Comparison of ENCODE assay signal across 35 cellular contexts in the genomic region with DNA sequence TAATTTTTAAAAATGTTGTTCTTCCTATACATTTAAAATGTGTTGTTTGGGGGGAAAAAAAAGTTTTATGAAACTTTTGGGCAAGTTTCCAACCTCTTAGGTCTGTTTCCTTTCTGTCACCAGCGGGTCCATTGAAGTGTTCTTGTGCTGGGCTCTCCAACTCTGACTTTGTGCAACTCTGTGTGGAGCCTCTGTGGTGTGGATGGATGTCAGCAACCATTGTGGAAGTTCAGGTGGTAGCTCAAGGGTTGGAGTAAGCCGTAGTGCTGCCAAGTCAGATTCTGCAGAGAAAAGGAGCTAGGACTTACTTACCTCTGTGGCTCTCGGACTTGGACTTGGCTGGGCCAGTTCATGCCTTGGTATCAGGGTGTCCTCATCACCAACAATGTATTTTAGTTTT.
"Had no signal": no experiment of that assay in that cellular context is flagged by ENCODE, and none has a peak within 500 bp of the region (broad histone marks: within the 10 kb centered on the region; RNA-seq: fewer than 3 reads in every experiment).

No MANE protein-coding gene starts in this region.

- H3K27me3 ChIP-seq: brain microvascular endothelial cell, Peyer's patch, SJSA1 had no signal

- H3K9me3 Mint-ChIP-seq: activated CD4-positive, alpha-beta T cell treated with anti-CD3 and anti-CD28 coated beads, Interleukin-2, amount 10 ng/mL, durations not matched to agents 24 days and 14 days; activated CD8-positive, alpha-beta T cell treated with anti-CD3 and anti-CD28 coated beads for 36 hours; activated naive CD8-positive, alpha-beta T cell treated with anti-CD3 and anti-CD28 coated beads for 36 hours; activated T-cell treated with anti-CD3 and anti-CD28 coated beads, Interleukin-2, amount 50 U/mL, for 72 hours; activated T-helper 17 cell treated with anti-CD3 and anti-CD28 coated beads, Interleukin-2, amount 50 U/mL, for 72 hours had no signal

- H3K4me1 ChIP-seq: Peyer's patch, SJSA1 had no signal

- H3K4me3 ChIP-seq: Peyer's patch, SJSA1 had no signal

- H3K4me3 Mint-ChIP-seq: activated CD4-positive, alpha-beta T cell treated with anti-CD3 and anti-CD28 coated beads, Interleukin-2, amount 10 ng/mL, durations not matched to agents 24 days and 14 days; activated CD8-positive, alpha-beta T cell treated with anti-CD3 and anti-CD28 coated beads for 36 hours; activated naive CD8-positive, alpha-beta T cell treated with anti-CD3 and anti-CD28 coated beads for 36 hours; activated T-cell treated with anti-CD3 and anti-CD28 coated beads, Interleukin-2, amount 50 U/mL, for 72 hours; activated T-helper 17 cell treated with anti-CD3 and anti-CD28 coated beads, Interleukin-2, amount 50 U/mL, for 72 hours had no signal

- DNase-seq: activated CD4-positive, alpha-beta T cell treated with anti-CD3 and anti-CD28 coated beads, Interleukin-2, amount 10 ng/mL, durations not matched to agents 24 days and 14 days; activated CD4-positive, alpha-beta T cell treated with anti-CD3 and anti-CD28 coated beads, Interleukin-2, amount 50 U/mL, for 4 hours; activated CD4-positive, CD25-positive, alpha-beta regulatory T cell; activated CD8-positive, alpha-beta T cell treated with anti-CD3 and anti-CD28 coated beads for 36 hours; activated effector memory CD4-positive, alpha-beta T cell treated with anti-CD3 and anti-CD28 coated beads, Interleukin-2, amount 50 U/mL, for 16 hours; activated naive CD4-positive, alpha-beta T cell; activated naive CD4-positive, alpha-beta T cell treated with anti-CD3 and anti-CD28 coated beads, Interleukin-2, amount 50 U/mL, for 16 hours; activated naive CD8-positive, alpha-beta T cell treated with anti-CD3 and anti-CD28 coated beads for 36 hours; activated T-cell treated with anti-CD3 and anti-CD28 coated beads, Interleukin-2, amount 50 U/mL, for 1 hour; activated T-cell treated with anti-CD3 and anti-CD28 coated beads, Interleukin-2, amount 50 U/mL, for 72 hours; amniotic stem cell; aorta; brain microvascular endothelial cell; MM.1S; MV-4-11; NCI-H1092; NCI-H1436 treated with DMSO at 0.1 percent for 48 hours; NCI-H1694 treated with DMSO at 0.1 percent for 48 hours; NCI-H2029; NCI-H2171; NCI-H510A; NCI-H526; NCI-H748 treated with DMSO at 0.1 percent for 48 hours; NK-92 treated with Interleukin-12 subunit alpha and Interleukin-12 subunit beta, amount 100 ng/mL, for 24 hours; PC-3; Peyer's patch; RPMI8226; SHP77 treated with DMSO at 0.1 percent for 48 hours; SK-N-SH; T-helper 2 cell; T-helper 9 cell had no signal

- H3K9me3 ChIP-seq: Peyer's patch, SJSA1, SK-N-SH had no signal

- H3K27ac Mint-ChIP-seq: activated CD4-positive, alpha-beta T cell treated with anti-CD3 and anti-CD28 coated beads, Interleukin-2, amount 10 ng/mL, durations not matched to agents 24 days and 14 days; activated CD8-positive, alpha-beta T cell treated with anti-CD3 and anti-CD28 coated beads for 36 hours; activated naive CD8-positive, alpha-beta T cell treated with anti-CD3 and anti-CD28 coated beads for 36 hours; activated T-cell treated with anti-CD3 and anti-CD28 coated beads, Interleukin-2, amount 50 U/mL, for 72 hours; activated T-helper 17 cell treated with anti-CD3 and anti-CD28 coated beads, Interleukin-2, amount 50 U/mL, for 72 hours had no signal

- H3K27ac ChIP-seq: brain microvascular endothelial cell, KMS-11, Peyer's patch, SJSA1, VCaP had no signal

- H3K36me3 ChIP-seq: brain microvascular endothelial cell, Peyer's patch, SJSA1 had no signal

- ATAC-seq: activated CD8-positive, alpha-beta T cell treated with anti-CD3 and anti-CD28 coated beads for 36 hours; activated T-cell treated with anti-CD3 and anti-CD28 coated beads, Interleukin-2, amount 50 U/mL, for 72 hours; activated T-helper 17 cell treated with anti-CD3 and anti-CD28 coated beads, Interleukin-2, amount 50 U/mL, for 72 hours; PC-3 had no signal

- H3K9ac ChIP-seq: KMS-11, SK-N-SH had no signal

- H3K27me3 Mint-ChIP-seq: activated CD4-positive, alpha-beta T cell treated with anti-CD3 and anti-CD28 coated beads, Interleukin-2, amount 10 ng/mL, durations not matched to agents 24 days and 14 days; activated CD8-positive, alpha-beta T cell treated with anti-CD3 and anti-CD28 coated beads for 36 hours; activated naive CD8-positive, alpha-beta T cell treated with anti-CD3 and anti-CD28 coated beads for 36 hours; activated T-helper 17 cell treated with anti-CD3 and anti-CD28 coated beads, Interleukin-2, amount 50 U/mL, for 72 hours had no signal
